ENCODE assay signal across 42 cellular contexts in genomic region chr6:31091680-31092079, GRCh38. TPM values are rescaled to one million over a fixed set of nuclear protein-coding genes. Genes with fewer than 3 reads are reported as not detected.
"Had no signal": no experiment of that assay in that cellular context is flagged by ENCODE, and none has a peak within 500 bp of the region (broad histone marks: within the 10 kb centered on the region; RNA-seq: fewer than 3 reads in every experiment).

No MANE protein-coding gene starts in this region.

- DNase-seq: activated CD4-positive, alpha-beta memory T cell treated with anti-CD3 and anti-CD28 coated beads, Interleukin-2, amount 10 ng/mL, durations not matched to agents 7 days and 5 days; activated CD4-positive, alpha-beta T cell treated with anti-CD3 and anti-CD28 coated beads for 1 hour; activated CD4-positive, alpha-beta T cell treated with anti-CD3 and anti-CD28 coated beads for 48 hours; activated CD4-positive, CD25-positive, alpha-beta regulatory T cell; activated CD8-positive, alpha-beta memory T cell treated with anti-CD3 and anti-CD28 coated beads for 24 hours; activated CD8-positive, alpha-beta memory T cell treated with anti-CD3 and anti-CD28 coated beads, Interleukin-2, amount 10 ng/mL, durations not matched to agents 7 days and 5 days; activated CD8-positive, alpha-beta memory T cell treated with anti-CD3 and anti-CD28 coated beads, Interleukin-2, amount 50 U/mL, for 48 hours; activated effector memory CD4-positive, alpha-beta T cell treated with Interleukin-2 at 50 U/mL for 16 hours; activated naive CD4-positive, alpha-beta T cell treated with anti-CD3 and anti-CD28 coated beads, Interleukin-2, amount 10 ng/mL, durations not matched to agents 7 days and 5 days; activated naive CD8-positive, alpha-beta T cell treated with anti-CD3 and anti-CD28 coated beads, Interleukin-2, amount 50 U/mL, for 24 hours; activated T-cell treated with anti-CD3 and anti-CD28 coated beads, Interleukin-2, amount 50 U/mL, for 48 hours; anterior cingulate cortex; caudate nucleus; cerebellar nuclear complex; NCI-H1048; NCI-H1105 treated with DMSO at 0.1 percent for 48 hours; NCI-H1436; NCI-H1694; NCI-H1930; NCI-H2081 treated with DMSO at 0.1 percent for 48 hours; NCI-H510A; NCI-H526; NCI-H748 treated with DMSO at 0.1 percent for 48 hours; NK-92 treated with Interleukin-12 subunit alpha and Interleukin-12 subunit beta, amount 100 ng/mL, for 24 hours; PC-9; SIG-M5; SW 1271; T-helper 1 cell; T1000; WERI-Rb-1 had no signal

- H2AFZ ChIP-seq: PC-9 had no signal

- H3K36me3 ChIP-seq: WERI-Rb-1 had no signal

- H3K36me3 Mint-ChIP-seq: activated CD8-positive, alpha-beta memory T cell treated with anti-CD3 and anti-CD28 coated beads, Interleukin-2, amount 10 ng/mL, durations not matched to agents 7 days and 5 days; activated naive CD8-positive, alpha-beta T cell; brain had no signal

- H3K9ac ChIP-seq: KMS-11 had no signal

- H3K4me3 ChIP-seq: PC-9 had no signal

- H3K4me2 ChIP-seq: KMS-11, PC-9 had no signal

- H3K27me3 Mint-ChIP-seq: activated naive CD8-positive, alpha-beta T cell; activated naive CD8-positive, alpha-beta T cell treated with anti-CD3 and anti-CD28 coated beads, Interleukin-2, amount 50 U/mL, for 24 hours had no signal

- H3K4me3 Mint-ChIP-seq: activated CD4-positive, alpha-beta memory T cell treated with anti-CD3 and anti-CD28 coated beads, Interleukin-2, amount 10 ng/mL, durations not matched to agents 7 days and 5 days; activated CD8-positive, alpha-beta memory T cell treated with anti-CD3 and anti-CD28 coated beads, Interleukin-2, amount 10 ng/mL, durations not matched to agents 7 days and 5 days; activated naive CD4-positive, alpha-beta T cell treated with anti-CD3 and anti-CD28 coated beads, Interleukin-2, amount 10 ng/mL, durations not matched to agents 7 days and 5 days; activated naive CD8-positive, alpha-beta T cell; activated naive CD8-positive, alpha-beta T cell treated with anti-CD3 and anti-CD28 coated beads, Interleukin-2, amount 50 U/mL, for 24 hours; brain had no signal

- H3K27ac ChIP-seq: KMS-11, PC-9, RWPE1, WERI-Rb-1 had no signal

- ATAC-seq: activated CD8-positive, alpha-beta memory T cell treated with anti-CD3 and anti-CD28 coated beads, Interleukin-2, amount 10 ng/mL, durations not matched to agents 7 days and 5 days; activated naive CD8-positive, alpha-beta T cell treated with anti-CD3 and anti-CD28 coated beads, Interleukin-2, amount 50 U/mL, for 24 hours; Right ventricle myocardium inferior; SK-N-SH treated with all-trans-retinoic acid at 6 μM for 48 hours had no signal

- H3K9me3 Mint-ChIP-seq: activated CD4-positive, alpha-beta memory T cell treated with anti-CD3 and anti-CD28 coated beads, Interleukin-2, amount 10 ng/mL, durations not matched to agents 7 days and 5 days; activated naive CD4-positive, alpha-beta T cell treated with anti-CD3 and anti-CD28 coated beads, Interleukin-2, amount 10 ng/mL, durations not matched to agents 7 days and 5 days; activated naive CD8-positive, alpha-beta T cell treated with anti-CD3 and anti-CD28 coated beads, Interleukin-2, amount 50 U/mL, for 24 hours; brain had no signal

- H3K27ac Mint-ChIP-seq: activated CD4-positive, alpha-beta memory T cell treated with anti-CD3 and anti-CD28 coated beads, Interleukin-2, amount 10 ng/mL, durations not matched to agents 7 days and 5 days; activated CD8-positive, alpha-beta memory T cell treated with anti-CD3 and anti-CD28 coated beads, Interleukin-2, amount 10 ng/mL, durations not matched to agents 7 days and 5 days; activated naive CD4-positive, alpha-beta T cell treated with anti-CD3 and anti-CD28 coated beads, Interleukin-2, amount 10 ng/mL, durations not matched to agents 7 days and 5 days; activated naive CD8-positive, alpha-beta T cell treated with anti-CD3 and anti-CD28 coated beads, Interleukin-2, amount 50 U/mL, for 24 hours; brain had no signal

RNA-seq across cellular contexts. Expression of gene C6orf15, which starts 20.7 kb away (rescaled TPM):
- total RNA-seq: activated CD4-positive, alpha-beta memory T cell treated with anti-CD3 and anti-CD28 coated beads, Interleukin-2, amount 10 ng/mL, durations not matched to agents 7 days and 5 days; activated CD8-positive, alpha-beta memory T cell treated with anti-CD3 and anti-CD28 coated beads, Interleukin-2, amount 10 ng/mL, durations not matched to agents 7 days and 5 days; bronchial epithelial cell; M059J; OCI-LY7; Right ventricle myocardium inferior; SK-MEL-5; T-helper 2 cell treated with Interferon-gamma antibody and Interleukin-4, amounts not matched to agents 100 ng/mL and 5 ng/mL, for 36 hours had no signal

RNA-seq across cellular contexts. Expression of gene PSORS1C1, which starts 22.9 kb away (rescaled TPM):
- total RNA-seq: activated CD4-positive, alpha-beta memory T cell treated with anti-CD3 and anti-CD28 coated beads, Interleukin-2, amount 10 ng/mL, durations not matched to agents 7 days and 5 days; OCI-LY7; SK-MEL-5; T-helper 2 cell treated with Interferon-gamma antibody and Interleukin-4, amounts not matched to agents 100 ng/mL and 5 ng/mL, for 36 hours had no signal

RNA-seq across cellular contexts. Expression of gene CDSN, which starts 28.6 kb away (rescaled TPM):
- total RNA-seq: activated CD4-positive, alpha-beta memory T cell treated with anti-CD3 and anti-CD28 coated beads, Interleukin-2, amount 10 ng/mL, durations not matched to agents 7 days and 5 days; activated CD8-positive, alpha-beta memory T cell treated with anti-CD3 and anti-CD28 coated beads, Interleukin-2, amount 10 ng/mL, durations not matched to agents 7 days and 5 days; bronchial epithelial cell; LHCN-M2; M059J; OCI-LY7; Right ventricle myocardium inferior; SK-MEL-5; T-helper 2 cell treated with Interferon-gamma antibody and Interleukin-4, amounts not matched to agents 100 ng/mL and 5 ng/mL, for 36 hours had no signal

RNA-seq across cellular contexts. Expression of gene PSORS1C2, which starts 47.2 kb away (rescaled TPM):
- total RNA-seq: activated CD4-positive, alpha-beta memory T cell treated with anti-CD3 and anti-CD28 coated beads, Interleukin-2, amount 10 ng/mL, durations not matched to agents 7 days and 5 days; activated CD8-positive, alpha-beta memory T cell treated with anti-CD3 and anti-CD28 coated beads, Interleukin-2, amount 10 ng/mL, durations not matched to agents 7 days and 5 days; bronchial epithelial cell; LHCN-M2; M059J; OCI-LY7; PC-9; Right ventricle myocardium inferior; SK-MEL-5; T-helper 2 cell treated with Interferon-gamma antibody and Interleukin-4, amounts not matched to agents 100 ng/mL and 5 ng/mL, for 36 hours had no signal
